Comparison of ENCODE assay signal across 1 cellular context in genomic region chr1:100683448-100684349, GRCh38.
TF ChIP-seq lines count a peak whose summit lies in the region.

No MANE protein-coding gene starts in this region.

TF ChIP-seq in GM12878, 131 proteins besides CTCF, POLR2A, EP300 and RAD21 (continued from another document and continues in another):
- TF ChIP-seq CUX1 (IDR thresholded peaks at IDR 0.05; ENCODE audit: insufficient replicate concordance, low read depth, low read length) (no peak), CBX3 (IDR thresholded peaks at IDR 0.05; ENCODE audit: borderline replicate concordance, low read depth) (no peak), STAT3 (IDR thresholded peaks at IDR 0.05; ENCODE audit: low read depth, low read length) (no peak), BCL3 (IDR thresholded peaks at IDR 0.05; ENCODE audit: borderline replicate concordance, insufficient read depth, low read depth, low read length, poor library complexity, severe bottlenecking) (no peak), WRNIP1 (IDR thresholded peaks at IDR 0.05; ENCODE audit: borderline replicate concordance, low read depth, low read length) (no peak), PAX8 (IDR thresholded peaks at IDR 0.05) (no peak), BCL11A (IDR thresholded peaks at IDR 0.05; ENCODE audit: low read depth, low read length) (peak; percentile 12; the same call in 1 of the 2 replicates), NR2C1 (IDR thresholded peaks at IDR 0.05) (no peak), SP1 (IDR thresholded peaks at IDR 0.05; ENCODE audit: low read depth, low read length) (no peak), SREBF2 (IDR thresholded peaks at IDR 0.05; ENCODE audit: low read length) (no peak), KAT2A (conservative IDR thresholded peaks at IDR 0.05; ENCODE audit: control insufficient read depth, low read depth, low read length) (no peak), YBX1 (IDR thresholded peaks at IDR 0.05) (no peak), GABPA (IDR thresholded peaks at IDR 0.05; ENCODE audit: low read depth) (no peak), E4F1 (IDR thresholded peaks at IDR 0.05; ENCODE audit: borderline replicate concordance, partially characterized antibody) (no peak), ESRRA (IDR thresholded peaks at IDR 0.05; ENCODE audit: low read length) (no peak), ZNF217 (IDR thresholded peaks at IDR 0.05) (no peak), SRF (IDR thresholded peaks at IDR 0.05; ENCODE audit: low read depth in 2 of 2, low read length in 2 of 2) (peak in 1 of 2 experiments; percentile 74; a peak in 1 of 4 replicates), IKZF1 (conservative IDR thresholded peaks at IDR 0.05) (peak; percentile 53; the same call in 1 of the 2 replicates), ZBTB11 (CRISPR knock-in tag; IDR thresholded peaks at IDR 0.05) (no peak), SMAD1 (IDR thresholded peaks at IDR 0.05; ENCODE audit: low read depth, partially characterized antibody) (no peak), USF1 (IDR thresholded peaks at IDR 0.05; ENCODE audit: borderline replicate concordance, extremely low read length, insufficient read depth, low read depth, low read length) (no peak), PBX3 (IDR thresholded peaks at IDR 0.05; ENCODE audit: insufficient replicate concordance, low read depth, low read length) (no peak), SIN3A (IDR thresholded peaks at IDR 0.05; ENCODE audit: low read depth, low read length) (no peak), BRCA1 (IDR thresholded peaks at IDR 0.05; ENCODE audit: low read depth, low read length) (no peak), GATAD2B (conservative IDR thresholded peaks at IDR 0.05; ENCODE audit: low read depth) (no peak), MEF2A (IDR thresholded peaks at IDR 0.05; ENCODE audit: insufficient read depth, low read depth, low read length) (0 out of 2 replicates have a peak, but pooled peaks have one; percentile 64), CREM (IDR thresholded peaks at IDR 0.05; ENCODE audit: low read depth) (no peak), ZBTB33 (IDR thresholded peaks at IDR 0.05) (no peak), RUNX3 (IDR thresholded peaks at IDR 0.05; ENCODE audit: low read length) (peak; percentile 69), RELB (IDR thresholded peaks at IDR 0.05; ENCODE audit: low read depth) (peak; percentile 38; the same call in 1 of the 2 replicates), PKNOX1 (IDR thresholded peaks at IDR 0.05) (peak; percentile 44; the same call in 1 of the 2 replicates)
